In genomic region chr6:93398723-93399122, GRCh38 we compare ENCODE assay signal across 19 cellular contexts. TPM values are rescaled to one million over a fixed set of nuclear protein-coding genes. Genes with fewer than 3 reads are reported as not detected.
A peak's percentile ranks its signal among the peaks of the same experiment; 100 is the strongest.
DNase-seq lines count a peak whose midpoint lies in the region; ATAC-seq and TF ChIP-seq lines count a peak whose summit lies in the region.
"Had no signal": no experiment of that assay in that cellular context is flagged by ENCODE, and none has a peak within 500 bp of the region (broad histone marks: within the 10 kb centered on the region; RNA-seq: fewer than 3 reads in every experiment).

No MANE protein-coding gene starts in this region.

- H4K91ac ChIP-seq in neuronal stem cell (ENCODE audit: low read depth, low read length, poor library complexity): no peak overlapping the region

- no peak overlapping the region for H2BK15ac ChIP-seq in neuronal stem cell (ENCODE audit: low read length)

- peak overlapping the region in 1 of 5 experiments; percentile 13 for H3K27ac Mint-ChIP-seq in brain

- H3K4me2 ChIP-seq in neuronal stem cell (ENCODE audit: insufficient read depth, low read length, poor library complexity, severe bottlenecking): no peak overlapping the region

- no peaks in the 10 kb centered on the region for H3K9me3 Mint-ChIP-seq in brain

- no peaks in the 10 kb centered on the region for H3K36me3 Mint-ChIP-seq in brain

- H3K9ac ChIP-seq in neuronal stem cell (ENCODE audit: low read depth, low read length, poor library complexity): no peak overlapping the region

- H3K36me3 ChIP-seq in neuronal stem cell (replicated peaks in 1 of 2; ENCODE audit: control insufficient read depth in 2 of 2, insufficient read depth in 2 of 2, low read length in 2 of 2): peaks cover 0 to 2% of the 10 kb centered on the region in 2 donors
- H3K36me3 ChIP-seq in Peyer's patch: no peaks in the 10 kb centered on the region

- no CpG with 5 or more reads among the region's 1 CpG for WGBS in neuronal stem cell (ENCODE audit: extremely low coverage in 2 of 2, insufficient read length in 2 of 2, insufficient replicate concordance in 1 of 2), 2 donors

- H3K4me1 Mint-ChIP-seq in brain: peaks cover 75% of the 10 kb centered on the region

- H4K8ac ChIP-seq in neuronal stem cell (ENCODE audit: low read depth, low read length): no peak overlapping the region

- H3K79me1 ChIP-seq in neuronal stem cell (ENCODE audit: low read depth, low read length): no peaks in the 10 kb centered on the region

- H2BK5ac ChIP-seq in neuronal stem cell (ENCODE audit: low read length): no peak overlapping the region

- H3K23ac ChIP-seq in neuronal stem cell (ENCODE audit: low read depth, low read length, poor library complexity): no peak overlapping the region

- H3K27me3 ChIP-seq in neuronal stem cell (ENCODE audit: control insufficient read depth in 3 of 3, insufficient read depth in 3 of 3, low read depth in 1 of 3, low read length in 3 of 3) (no peaks in the 10 kb centered on the region), Peyer's patch (no peaks in the 10 kb centered on the region)
- H3K27me3 ChIP-seq: SJCRH30 had no signal

- H3K4ac ChIP-seq in neuronal stem cell (ENCODE audit: low read length): no peak overlapping the region

- H3K14ac ChIP-seq in neuronal stem cell (ENCODE audit: low read length): no peak overlapping the region

- no peak for TF ChIP-seq POLR2A in Peyer's patch (IDR thresholded peaks at IDR 0.05)

- no peak overlapping the region for H2AK5ac ChIP-seq in neuronal stem cell (ENCODE audit: low read depth, low read length)

- DNase-seq in DMS53 (lab: John Stamatoyannopoulos, UW) (peak; percentile 1), DMS53 treated with DMSO at 0.1 percent for 48 hours (lab: John Stamatoyannopoulos, UW; ENCODE audit: unreplicated experiment) (no peak), NCI-H69 (lab: John Stamatoyannopoulos, UW) (peak; percentile 48), neuronal stem cell (ENCODE audit: low spot score) (no peak), Peyer's patch (no peak)
- no peak for DNase-seq in activated naive CD4-positive, alpha-beta T cell treated with Interleukin-2 at 50 U/mL for 16 hours
- DNase-seq: AML-193, GDM1, HCEC 1CT, MV-4-11, NCI-H2029, NCI-H345, NCI-H524 treated with DMSO at 0.1 percent for 48 hours, SJCRH30 had no signal

- no peak overlapping the region for H2BK12ac ChIP-seq in neuronal stem cell (ENCODE audit: low read length)

- TF ChIP-seq CTCF in brain (conservative IDR thresholded peaks at IDR 0.05) (no peak), Peyer's patch (IDR thresholded peaks at IDR 0.05) (no peak)

- no peak overlapping the region for H3K18ac ChIP-seq in neuronal stem cell (ENCODE audit: low read length)

- ATAC-seq in esophagus mucosa: no peak
- ATAC-seq: K562 had no signal

- no peak overlapping the region for H3K27ac ChIP-seq in neuronal stem cell (replicated peaks; ENCODE audit: low read length)
- no peak overlapping the region for H3K27ac ChIP-seq in Peyer's patch
- H3K27ac ChIP-seq: 22Rv1, C4-2B, SJCRH30 had no signal

- no peaks in the 10 kb centered on the region for H3K9me3 ChIP-seq in neuronal stem cell (replicated peaks in 1 of 2; ENCODE audit: control insufficient read depth in 2 of 2, insufficient read depth in 1 of 2, low read depth in 1 of 2, low read length in 2 of 2)
- no peaks in the 10 kb centered on the region for H3K9me3 ChIP-seq in Peyer's patch
- H3K9me3 ChIP-seq: SJCRH30 had no signal

- no peak overlapping the region for H3K4me3 ChIP-seq in neuronal stem cell (ENCODE audit: low read length in 2 of 2)
- no peak overlapping the region for H3K4me3 ChIP-seq in Peyer's patch
- H3K4me3 ChIP-seq: K562, SJCRH30 had no signal

- H2BK120ac ChIP-seq in neuronal stem cell (ENCODE audit: low read depth, low read length): no peak overlapping the region

- H3K4me1 ChIP-seq in neuronal stem cell (ENCODE audit: control insufficient read depth in 2 of 2, insufficient read depth in 1 of 2, low read depth in 1 of 2, low read length in 2 of 2): peaks cover 2 to 8% of the 10 kb centered on the region in 2 donors
- H3K4me1 ChIP-seq in Peyer's patch: no peaks in the 10 kb centered on the region

- peak overlapping the region; percentile 40 for H2AFZ ChIP-seq in neuronal stem cell (ENCODE audit: low read length)

- H3K27me3 Mint-ChIP-seq in brain: no peaks in the 10 kb centered on the region

- peak overlapping the region in 4 of 5 experiments; percentile 15 to 67 (median 30) for H3K4me3 Mint-ChIP-seq in brain

RNA-seq across cellular contexts. Expression of gene EPHA7, which starts 20.6 kb away (rescaled TPM):
- polyA plus RNA-seq in brain (ENCODE audit: insufficient read depth, low read depth, low replicate concordance): 5.8 TPM
- 7.5 TPM for polyA plus RNA-seq in neuronal stem cell (2013, experiment 1 of 2)
- 7.8 TPM for polyA plus RNA-seq in neuronal stem cell (2013, experiment 2 of 2)
- 0.12 TPM for total RNA-seq in esophagus mucosa
- 1 to 10 TPM in 3 of 4 donors, not detected in 1; 1.5 to 6.6 (median 3.9) TPM for total RNA-seq in Peyer's patch
- total RNA-seq: K562 had no signal
- polyA plus RNA-seq: K562 had no signal

Comparison
In these comparisons a context has a peak if more than half of its experiments do, and no peak if none do; other contexts are left out.
1. DNase-seq: peak in DMS53 (single experiment) and NCI-H69 (single experiment); none in DMS53 treated with DMSO at 0.1 percent for 48 hours (single experiment), neuronal stem cell (single experiment), Peyer's patch (0 of 3) and activated naive CD4-positive, alpha-beta T cell treated with Interleukin-2 at 50 U/mL for 16 hours (single experiment).